In the genomic region with DNA sequence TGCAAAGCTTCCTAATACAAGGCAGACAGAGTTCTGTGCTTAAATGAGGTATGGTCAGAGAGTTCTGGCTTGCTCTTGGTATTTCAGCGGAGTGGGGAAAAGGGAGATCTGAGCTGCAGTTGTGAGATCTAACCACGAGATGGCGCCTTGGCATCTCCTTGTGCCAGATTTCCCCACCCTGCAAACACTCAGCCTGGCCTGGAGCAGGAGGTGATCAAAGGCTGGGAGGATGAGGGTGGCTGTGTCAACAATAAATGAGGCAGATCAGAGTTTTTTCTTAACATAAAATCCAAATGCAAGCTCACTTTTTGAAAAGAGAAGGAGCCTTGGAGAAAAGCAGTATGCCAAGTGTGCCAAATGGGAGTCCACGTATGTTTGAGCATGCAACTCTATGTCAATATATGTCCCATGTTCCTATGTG, we compare ENCODE assay signal across 8 cellular contexts. TPM values are rescaled to one million over a fixed set of nuclear protein-coding genes. Genes with fewer than 3 reads are reported as not detected.
DNase-seq lines count a peak whose midpoint lies in the region; ATAC-seq and TF ChIP-seq lines count a peak whose summit lies in the region.

No MANE protein-coding gene starts in this region.

- peaks cover 16% of the 10 kb centered on the region for H4K20me1 ChIP-seq in IMR-90 (ENCODE audit: insufficient read depth, low read length)

- H3K9me3 Mint-ChIP-seq in neural crest cell, result no peaks in the 10 kb centered on the region

- CTCF ChIA-PET in IMR-90 (lab: Yijun Ruan, JAX), result interaction anchor here (0.8 to 2.4 kb wide), 11 partner anchors 11 to 204 kb away, joined by 3 to 10 read pairs (median 5); a partner anchor contains a TSS
- CTCF ChIA-PET in Panc1 (lab: Charles Lee), result interaction anchor here (0.6 to 2.0 kb wide), 6 partner anchors 11 to 158 kb away, joined by 3 to 12 read pairs (median 6); no protein-coding TSS in a partner anchor

- in situ Hi-C loops in IMR-90 (cut with MboI; ENCODE audit: low sequenced_read_pairs) (loop anchor here (5.0 to 10.0 kb wide), 2 partner anchors 158 to 374 kb away; a partner anchor contains a TSS), Panc1 (cut with HindIII; ENCODE audit: low pct_unique_long_range_greater_than_20kb, low sequenced_read_pairs) (no loop called here)

- H2BK20ac ChIP-seq in IMR-90 (ENCODE audit: low read depth, low read length), result no peak overlapping the region

- H3K4ac ChIP-seq in IMR-90 (ENCODE audit: low read depth, low read length), result no peak overlapping the region

- no peak overlapping the region for H3K18ac ChIP-seq in IMR-90 (ENCODE audit: low read depth, low read length)

- H3K14ac ChIP-seq in IMR-90 (replicated peaks; ENCODE audit: low read depth, low read length), result no peak overlapping the region

- peaks cover 17% of the 10 kb centered on the region for H3K36me3 ChIP-seq in IMR-90 (ENCODE audit: control insufficient read depth, insufficient read depth, low read length)
- H3K36me3 ChIP-seq in Panc1 (ENCODE audit: control insufficient read depth, insufficient read depth, low read length), result no peaks in the 10 kb centered on the region; the same call in 1 of the 2 replicates
- no peaks in the 10 kb centered on the region for H3K36me3 ChIP-seq in upper lobe of right lung

- BruUV-seq in IMR-90 (replicated peaks; lab: Mats Ljungman, UMichigan) (no TSS peak), Panc1 (replicated peaks; lab: Mats Ljungman, UMichigan) (no TSS peak)

- 100% methylated on average over 1 of the region's 4 CpGs; no CpG with 5 or more reads in 1 of the 2 experiments for WGBS in IMR-90 (ENCODE audit: extremely low coverage in 2 of 2, insufficient read length in 1 of 2), 2 experiments

- H3K9me1 ChIP-seq in IMR-90 (ENCODE audit: insufficient read depth, low read length), result no peaks in the 10 kb centered on the region

- dilution Hi-C loops in IMR-90 (cut with HindIII; ENCODE audit: low sequenced_read_pairs, unreplicated experiment), result no loop called here

- H3K27ac ChIP-seq in IMR-90 (ENCODE audit: insufficient read depth, low read length) (no peak overlapping the region), Panc1 (ENCODE audit: low read length) (no peak overlapping the region), upper lobe of right lung (no peak overlapping the region)

- no peak overlapping the region for H3K4me3 Mint-ChIP-seq in neural crest cell

- no peak overlapping the region for H2AFZ ChIP-seq in IMR-90 (replicated peaks; ENCODE audit: low read length, poor library complexity)

- peak overlapping the region; percentile 34 for H2AK9ac ChIP-seq in IMR-90 (replicated peaks; ENCODE audit: low read depth, low read length, poor library complexity)

- H3K79me1 ChIP-seq in IMR-90 (ENCODE audit: low read depth in 1 of 2, low read length in 2 of 2), result peaks cover 0 to 7% of the 10 kb centered on the region in 2 experiments; a peak in 1 of 4 replicates

- no peaks in the 10 kb centered on the region for H3K36me3 Mint-ChIP-seq in neural crest cell (ENCODE audit: low read depth)

- H3K4me2 ChIP-seq in IMR-90 (ENCODE audit: low read depth, low read length), result no peak overlapping the region

- no peak overlapping the region for H3K27ac Mint-ChIP-seq in neural crest cell (ENCODE audit: unreplicated experiment)

- peaks cover 57% of the 10 kb centered on the region for H3K27me3 Mint-ChIP-seq in neural crest cell (ENCODE audit: low read depth)

- no peaks in the 10 kb centered on the region for H3K4me1 Mint-ChIP-seq in neural crest cell

- intact Hi-C loops in IMR-90 (cut with micrococcal nuclease), result loop anchor here (1.0 kb wide), 3 partner anchors 146 to 205 kb away; no protein-coding TSS in a partner anchor
- intact Hi-C loops in Panc1 (cut with micrococcal nuclease; ENCODE audit: unreplicated experiment), result loop anchor here (1.0 to 2.0 kb wide), 2 partner anchors 158 to 206 kb away; no protein-coding TSS in a partner anchor
- intact Hi-C loops in upper lobe of right lung (cut with DNase I), result loop anchor here (5.0 to 10.0 kb wide), 2 partner anchors 117 to 156 kb away; no protein-coding TSS in a partner anchor

- H3K9ac ChIP-seq in IMR-90 (ENCODE audit: low read depth, low read length), result no peak overlapping the region

- no peak overlapping the region for H2AK5ac ChIP-seq in IMR-90 (ENCODE audit: low read depth, low read length)

- no peak overlapping the region for H4K5ac ChIP-seq in IMR-90 (ENCODE audit: low read depth, low read length)

- POLR2A ChIA-PET in IMR-90 (lab: Charles Lee; ENCODE audit: unreplicated experiment) (interaction anchor here (0.6 kb wide), 2 partner anchors 20 to 146 kb away, joined by 3 to 6 read pairs; no protein-coding TSS in a partner anchor), Panc1 (lab: Charles Lee) (no interaction called here)

- TF ChIP-seq CTCF in IMR-90 (conservative IDR thresholded peaks at IDR 0.05; ENCODE audit: low read depth, low read length) (peak; percentile 82), Panc1 (IDR thresholded peaks at IDR 0.05) (peak; percentile 92), fibroblast of pulmonary artery (IDR thresholded peaks at IDR 0.05; ENCODE audit: low read length, missing control alignments) (peak; percentile 90), neural crest cell (conservative IDR thresholded peaks at IDR 0.05) (peak; percentile 94), upper lobe of right lung (IDR thresholded peaks at IDR 0.05) (peak; percentile 84)

- peak; percentile 43; the same call in 1 of the 2 replicates for TF ChIP-seq POLR2A in IMR-90 (IDR thresholded peaks at IDR 0.05; ENCODE audit: low read depth, low read length)

- H3K56ac ChIP-seq in IMR-90 (ENCODE audit: extremely low read depth, insufficient read depth, low read length), result no peak overlapping the region

- ATAC-seq in IMR-90 (ENCODE audit: low read depth), result peak; percentile 68
- ATAC-seq in Panc1, result peak; percentile 68
- peak; percentile 77 for ATAC-seq in upper lobe of right lung
- ATAC-seq in GM21367 (IDR thresholded peaks at IDR 0.05; ENCODE audit: unreplicated experiment), result no peak

- no peak overlapping the region for H4K8ac ChIP-seq in IMR-90 (ENCODE audit: low read depth in 2 of 2, low read length in 2 of 2)

- H2BK5ac ChIP-seq in IMR-90 (ENCODE audit: low read depth, low read length, poor library complexity, severe bottlenecking), result no peak overlapping the region

- H2BK120ac ChIP-seq in IMR-90 (ENCODE audit: low read depth, low read length), result no peak overlapping the region

- peaks cover 19% of the 10 kb centered on the region for H3K27me3 ChIP-seq in IMR-90 (ENCODE audit: control insufficient read depth, insufficient read depth, low read length)
- H3K27me3 ChIP-seq in Panc1 (ENCODE audit: control insufficient read depth, insufficient read depth, low read length), result no peaks in the 10 kb centered on the region
- no peaks in the 10 kb centered on the region for H3K27me3 ChIP-seq in upper lobe of right lung

- no peaks in the 10 kb centered on the region; the same call in 1 of the 2 replicates for H3K4me1 ChIP-seq in IMR-90 (ENCODE audit: control insufficient read depth, insufficient read depth, low read length)
- H3K4me1 ChIP-seq in Panc1 (ENCODE audit: control insufficient read depth, insufficient read depth, low read length), result peaks cover 4% of the 10 kb centered on the region
- H3K4me1 ChIP-seq in upper lobe of right lung, result no peaks in the 10 kb centered on the region

- peak; percentile 64 for DNase-seq in DMS153 (lab: John Stamatoyannopoulos, UW)
- DNase-seq in IMR-90, result peak; percentile 60
- peak; percentile 64 for DNase-seq in Panc1 (ENCODE audit: low read depth, low spot score)
- DNase-seq in activated T-helper 1 cell treated with Interleukin-2 at 50 U/mL for 16 hours (ENCODE audit: low read depth), result peak; percentile 45
- DNase-seq in fibroblast of pulmonary artery (ENCODE audit: low read depth), result peak; percentile 79
- DNase-seq in neural crest cell (ENCODE audit: low read depth, low spot score), result peak; percentile 72
- DNase-seq in upper lobe of right lung, result peak; percentile 72

- no peak overlapping the region for H3K23ac ChIP-seq in IMR-90 (ENCODE audit: low read depth, low read length)

- H3K4me3 ChIP-seq in IMR-90 (ENCODE audit: insufficient read depth, low read depth, low read length), result no peak overlapping the region
- no peak overlapping the region for H3K4me3 ChIP-seq in Panc1 (ENCODE audit: low read depth in 2 of 2, low read length in 2 of 2)
- H3K4me3 ChIP-seq in fibroblast of pulmonary artery (replicated peaks; ENCODE audit: low read depth, low read length), result no peak overlapping the region
- no peak overlapping the region for H3K4me3 ChIP-seq in upper lobe of right lung

- H3K9me3 ChIP-seq in IMR-90 (ENCODE audit: control insufficient read depth, insufficient read depth, low read length), result no peaks in the 10 kb centered on the region
- no peaks in the 10 kb centered on the region for H3K9me3 ChIP-seq in Panc1 (ENCODE audit: control insufficient read depth, insufficient read depth, low read depth, low read length)
- no peaks in the 10 kb centered on the region for H3K9me3 ChIP-seq in upper lobe of right lung

- TF ChIP-seq RAD21 in IMR-90 (IDR thresholded peaks at IDR 0.05; ENCODE audit: low read length), result peak; percentile 87

- no peak overlapping the region for H2BK15ac ChIP-seq in IMR-90 (ENCODE audit: low read depth, low read length)

- no peak overlapping the region for H4K91ac ChIP-seq in IMR-90 (ENCODE audit: insufficient read depth, low read depth, low read length)

TF ChIP-seq in IMR-90, 13 proteins besides CTCF, POLR2A, EP300 and RAD21 (continues in another document):
- no peak for TF ChIP-seq CEBPB (IDR thresholded peaks at IDR 0.05; ENCODE audit: low read depth, low read length)

RNA-seq across cellular contexts. Expression of a gene that starts 4.1 kb away (rescaled TPM):
- total RNA-seq in IMR-90 (2012; rRNA removed) (under 0.01 TPM in 2 replicates), Panc1 (2021; ENCODE audit: unreplicated experiment) (3.2 TPM), neural crest cell (0.43 and 0.61 TPM in 2 replicates), upper lobe of right lung (1.9 TPM)
- 0.09 and 0.19 TPM in 2 replicates for polyA plus RNA-seq in IMR-90 (2012; rRNA removed)
- 0.15 TPM in 1 of 2 replicates, not detected in the other for polyA plus RNA-seq in IMR-90 (2012; cell fraction: cytosol; rRNA removed)
- polyA plus RNA-seq in IMR-90 (2012; cell fraction: nucleus; rRNA removed; ENCODE audit: low replicate concordance), result 1.3 and 2.0 TPM in 2 replicates
- polyA plus RNA-seq in Panc1 (2012; ENCODE audit: insufficient read length), result 2.9 TPM

RNA-seq across cellular contexts. Expression of a gene that starts 11.4 kb away (rescaled TPM):
- total RNA-seq in IMR-90 (2012; rRNA removed), result 9.7 and 10.0 TPM in 2 replicates
- polyA plus RNA-seq in IMR-90 (2012; rRNA removed), result 38.8 and 39.0 TPM in 2 replicates
- 27.5 and 45.0 TPM in 2 replicates for polyA plus RNA-seq in IMR-90 (2012; cell fraction: cytosol; rRNA removed)
- polyA plus RNA-seq in IMR-90 (2012; cell fraction: nucleus; rRNA removed; ENCODE audit: low replicate concordance), result 25.5 and 57.7 TPM in 2 replicates
- total RNA-seq in Panc1 (2021; ENCODE audit: unreplicated experiment), result 64.1 TPM
- 75.4 TPM for polyA plus RNA-seq in Panc1 (2012; ENCODE audit: insufficient read length)
- 32.6 and 33.7 TPM in 2 replicates for total RNA-seq in neural crest cell
- 24.8 TPM for total RNA-seq in upper lobe of right lung

RNA-seq across cellular contexts. Expression of a gene that starts 11.8 kb away (rescaled TPM):
- 38.0 and 49.8 TPM in 2 replicates for total RNA-seq in IMR-90 (2012; rRNA removed)
- 33.9 and 38.0 TPM in 2 replicates for polyA plus RNA-seq in IMR-90 (2012; rRNA removed)
- 19.3 and 25.5 TPM in 2 replicates for polyA plus RNA-seq in IMR-90 (2012; cell fraction: cytosol; rRNA removed)
- 41.2 and 65.5 TPM in 2 replicates for polyA plus RNA-seq in IMR-90 (2012; cell fraction: nucleus; rRNA removed; ENCODE audit: low replicate concordance)
- 60.0 TPM for total RNA-seq in Panc1 (2021; ENCODE audit: unreplicated experiment)
- polyA plus RNA-seq in Panc1 (2012; ENCODE audit: insufficient read length), result 42.7 TPM
- total RNA-seq in neural crest cell, result 54.2 and 55.9 TPM in 2 replicates
- 87.7 TPM for total RNA-seq in upper lobe of right lung
